ENCODE assay signal across 13 cellular contexts in genomic region chr16:81524382-81524781, GRCh38.
DNase-seq lines count a peak whose midpoint lies in the region; ATAC-seq, FAIRE-seq and TF ChIP-seq lines count a peak whose summit lies in the region.
"Had no signal": no experiment of that assay in that cellular context is flagged by ENCODE, and none has a peak within 500 bp of the region (broad histone marks: within the 10 kb centered on the region; RNA-seq: fewer than 3 reads in every experiment).

No MANE protein-coding gene starts in this region.

- no peaks in the 10 kb centered on the region for H3K9me3 Mint-ChIP-seq in activated naive CD8-positive, alpha-beta T cell treated with anti-CD3 and anti-CD28 coated beads, Interleukin-2, amount 10 ng/mL, durations not matched to agents 7 days and 5 days
- no peaks in the 10 kb centered on the region for H3K9me3 Mint-ChIP-seq in activated naive CD8-positive, alpha-beta T cell treated with anti-CD3 and anti-CD28 coated beads for 36 hours
- H3K9me3 Mint-ChIP-seq in activated T-cell treated with anti-CD3 and anti-CD28 coated beads, Interleukin-2, amount 50 U/mL, for 4 hours, result no peaks in the 10 kb centered on the region

- WGBS in suprapubic skin, result 67% methylated on average over 7 of the region's 10 CpGs

- no peak for TF ChIP-seq POLR2A in suprapubic skin (IDR thresholded peaks at IDR 0.05)

- no peaks in the 10 kb centered on the region for H3K9me3 ChIP-seq in suprapubic skin
- no peaks in the 10 kb centered on the region for H3K9me3 ChIP-seq in ascending aorta

- TF ChIP-seq CTCF in suprapubic skin (IDR thresholded peaks at IDR 0.05) (no peak), ascending aorta (IDR thresholded peaks at IDR 0.05) (no peak)

- H3K4me1 ChIP-seq in suprapubic skin (peaks cover 47% of the 10 kb centered on the region), ascending aorta (peaks cover 0 to 6% of the 10 kb centered on the region in 2 donors)

- H3K27me3 ChIP-seq in suprapubic skin, result no peaks in the 10 kb centered on the region
- H3K27me3 ChIP-seq in ascending aorta, result no peaks in the 10 kb centered on the region

- no peak overlapping the region for H3K4me3 ChIP-seq in suprapubic skin
- H3K4me3 ChIP-seq in ascending aorta, result no peak overlapping the region

- no peaks in the 10 kb centered on the region for H3K27me3 Mint-ChIP-seq in activated naive CD8-positive, alpha-beta T cell treated with anti-CD3 and anti-CD28 coated beads, Interleukin-2, amount 10 ng/mL, durations not matched to agents 7 days and 5 days
- H3K27me3 Mint-ChIP-seq in activated naive CD8-positive, alpha-beta T cell treated with anti-CD3 and anti-CD28 coated beads for 36 hours, result no peaks in the 10 kb centered on the region
- H3K27me3 Mint-ChIP-seq in activated T-cell treated with anti-CD3 and anti-CD28 coated beads, Interleukin-2, amount 50 U/mL, for 4 hours (ENCODE audit: low read depth), result no peaks in the 10 kb centered on the region

- H3K36me3 Mint-ChIP-seq in activated naive CD8-positive, alpha-beta T cell treated with anti-CD3 and anti-CD28 coated beads, Interleukin-2, amount 10 ng/mL, durations not matched to agents 7 days and 5 days, result peaks cover 31% of the 10 kb centered on the region
- peaks cover 11% of the 10 kb centered on the region for H3K36me3 Mint-ChIP-seq in activated naive CD8-positive, alpha-beta T cell treated with anti-CD3 and anti-CD28 coated beads for 36 hours
- peaks cover 6% of the 10 kb centered on the region for H3K36me3 Mint-ChIP-seq in activated T-cell treated with anti-CD3 and anti-CD28 coated beads, Interleukin-2, amount 50 U/mL, for 4 hours (ENCODE audit: insufficient read depth)

- peak overlapping the region; percentile 28 for H3K27ac Mint-ChIP-seq in activated naive CD8-positive, alpha-beta T cell treated with anti-CD3 and anti-CD28 coated beads, Interleukin-2, amount 10 ng/mL, durations not matched to agents 7 days and 5 days
- H3K27ac Mint-ChIP-seq in activated naive CD8-positive, alpha-beta T cell treated with anti-CD3 and anti-CD28 coated beads for 36 hours, result no peak overlapping the region

- no peak for ATAC-seq in activated naive CD8-positive, alpha-beta T cell treated with anti-CD3 and anti-CD28 coated beads, Interleukin-2, amount 10 ng/mL, durations not matched to agents 7 days and 5 days (ENCODE audit: low read depth)
- ATAC-seq in activated T-cell treated with anti-CD3 and anti-CD28 coated beads, Interleukin-2, amount 50 U/mL, for 4 hours, result peak in 1 of 2 donors; percentile 51
- peak; percentile 4 for ATAC-seq in left colon

- TF ChIP-seq EP300 in suprapubic skin (IDR thresholded peaks at IDR 0.05), result no peak

- H3K36me3 ChIP-seq in suprapubic skin (no peaks in the 10 kb centered on the region), ascending aorta (no peaks in the 10 kb centered on the region)

- POLR2A ChIA-PET in activated naive CD8-positive, alpha-beta T cell treated with anti-CD3 and anti-CD28 coated beads, Interleukin-2, amount 10 ng/mL, durations not matched to agents 7 days and 5 days (lab: Charles Lee), result interaction anchor here (0.7 kb wide), 2 partner anchors 12 to 819 kb away, joined by 3 read pairs; no protein-coding TSS in a partner anchor

- peaks cover 89% of the 10 kb centered on the region for H3K4me1 Mint-ChIP-seq in activated naive CD8-positive, alpha-beta T cell treated with anti-CD3 and anti-CD28 coated beads, Interleukin-2, amount 10 ng/mL, durations not matched to agents 7 days and 5 days
- H3K4me1 Mint-ChIP-seq in activated naive CD8-positive, alpha-beta T cell treated with anti-CD3 and anti-CD28 coated beads for 36 hours, result peaks cover 32% of the 10 kb centered on the region
- peaks cover 74% of the 10 kb centered on the region for H3K4me1 Mint-ChIP-seq in activated T-cell treated with anti-CD3 and anti-CD28 coated beads, Interleukin-2, amount 50 U/mL, for 4 hours (ENCODE audit: low read depth)

- H3K27ac ChIP-seq in suprapubic skin (peak overlapping the region; percentile 77), ascending aorta (no peak overlapping the region)

- FAIRE-seq in frontal cortex (lab: Jason Lieb, UNC), result no peak
- FAIRE-seq: bronchial epithelial cell had no signal

- no peak overlapping the region for H3K4me3 Mint-ChIP-seq in activated naive CD8-positive, alpha-beta T cell treated with anti-CD3 and anti-CD28 coated beads, Interleukin-2, amount 10 ng/mL, durations not matched to agents 7 days and 5 days
- H3K4me3 Mint-ChIP-seq in activated naive CD8-positive, alpha-beta T cell treated with anti-CD3 and anti-CD28 coated beads for 36 hours, result no peak overlapping the region
- no peak overlapping the region for H3K4me3 Mint-ChIP-seq in activated T-cell treated with anti-CD3 and anti-CD28 coated beads, Interleukin-2, amount 50 U/mL, for 4 hours

- intact Hi-C loops in left colon (cut with DNase I, micrococcal nuclease), result no loop called here
- intact Hi-C loops in ascending aorta (cut with DNase I), result no loop called here

- no peak for DNase-seq in activated naive CD8-positive, alpha-beta T cell treated with anti-CD3 and anti-CD28 coated beads, Interleukin-2, amount 10 ng/mL, durations not matched to agents 7 days and 5 days
- no peak for DNase-seq in activated naive CD8-positive, alpha-beta T cell treated with anti-CD3 and anti-CD28 coated beads for 36 hours
- peak; percentile 40 for DNase-seq in activated T-cell treated with anti-CD3 and anti-CD28 coated beads, Interleukin-2, amount 50 U/mL, for 4 hours
- DNase-seq in left colon (no peak), suprapubic skin (ENCODE audit: low spot score in 2 of 2) (no peak), H4 (ENCODE audit: low spot score) (no peak), ascending aorta (ENCODE audit: low spot score in 2 of 2) (no peak), frontal cortex (ENCODE audit: low spot score in 2 of 2) (no peak)
- DNase-seq: EL, erythroblast, NCI-H1105, NCI-H510A treated with DMSO at 0.1 percent for 48 hours had no signal
